1 cellular context compared by ENCODE assay signal in genomic region chr2:219597552-219598307, GRCh38.
A peak's percentile ranks its signal among the peaks of the same experiment; 100 is the strongest.
TF ChIP-seq lines count a peak whose summit lies in the region.

Gene STK11IP, plus strand, starts transcription at chr2:219597857. Its CDS starts 263 bp downstream, at chr2:219598120.

TF ChIP-seq in K562, 482 proteins besides CTCF, POLR2A, EP300 and RAD21 (continued from another document and continues in another):
- TF ChIP-seq ZNF639 (CRISPR knock-in tag; conservative IDR thresholded peaks at IDR 0.05 in 1 of 2, IDR thresholded peaks at IDR 0.05 in 1 of 2) (peak in 1 of 2 experiments; percentile 47; a peak in 1 of 4 replicates), CBFA2T3 (IDR thresholded peaks at IDR 0.05) (no peak), MECOM (CRISPR knock-in tag; IDR thresholded peaks at IDR 0.05) (no peak), POLR2AphosphoS5 (IDR thresholded peaks at IDR 0.05; ENCODE audit: control insufficient read depth, insufficient read depth, low read depth, low read length) (peak; percentile 83), GABPA (tag; conservative IDR thresholded peaks at IDR 0.05; ENCODE audit: low read depth) (peak; percentile 97), KLF13 (tag; IDR thresholded peaks at IDR 0.05; ENCODE audit: borderline replicate concordance, low read depth) (peak; percentile 77), ATF1 (CRISPR knock-in tag; IDR thresholded peaks at IDR 0.05) (no peak), ATF1 (tag; IDR thresholded peaks at IDR 0.05) (peak; percentile 93), SMAD1 (IDR thresholded peaks at IDR 0.05; ENCODE audit: low read depth, low read length, partially characterized antibody) (peak; percentile 50), C11orf30 (IDR thresholded peaks at IDR 0.05; ENCODE audit: low read depth) (peak; percentile 93), BRCA1 (IDR thresholded peaks at IDR 0.05) (no peak), BRCA1 (CRISPR knock-in tag; IDR thresholded peaks at IDR 0.05) (no peak), TAF9B (IDR thresholded peaks at IDR 0.05; ENCODE audit: partially characterized antibody) (peak; percentile 72), HMGN3 (IDR thresholded peaks at IDR 0.05; ENCODE audit: borderline replicate concordance, extremely low read depth, insufficient read length, low read depth, low read length) (peak; percentile 59), ELF1 (tag; IDR thresholded peaks at IDR 0.05) (peak; percentile 98), PREB (CRISPR knock-in tag; IDR thresholded peaks at IDR 0.05) (no peak), JUND (IDR thresholded peaks at IDR 0.05; ENCODE audit: borderline replicate concordance, low read depth, low read length) (no peak), JUND (tag; IDR thresholded peaks at IDR 0.05; ENCODE audit: borderline replicate concordance, low read depth, low read length) (peak; percentile 12; the same call in 2 of the 3 replicates), PURB (CRISPR knock-in tag; IDR thresholded peaks at IDR 0.05; ENCODE audit: low read depth) (no peak), THRAP3 (IDR thresholded peaks at IDR 0.05; ENCODE audit: borderline replicate concordance) (no peak), ZBTB5 (IDR thresholded peaks at IDR 0.05) (no peak), ELF4 (CRISPR knock-in tag; IDR thresholded peaks at IDR 0.05) (0 out of 2 replicates have a peak, but pooled peaks have one; percentile 15), ILF3 (IDR thresholded peaks at IDR 0.05; ENCODE audit: borderline replicate concordance) (no peak), ZNF12 (CRISPR knock-in tag; IDR thresholded peaks at IDR 0.05) (peak; percentile 76; the same call in 1 of the 2 replicates), SPI1 (IDR thresholded peaks at IDR 0.05; ENCODE audit: borderline replicate concordance, low read depth, low read length) (peak; percentile 96), E2F6 (IDR thresholded peaks at IDR 0.05; ENCODE audit: borderline replicate concordance in 1 of 2, extremely low read depth in 1 of 2, insufficient read depth in 1 of 2, insufficient read length in 1 of 2, low read depth in 1 of 2, low read length in 1 of 2, poor library complexity in 1 of 2, severe bottlenecking in 1 of 2) (peak in 1 of 2 experiments; percentile 14), PKNOX1 (IDR thresholded peaks at IDR 0.05) (peak; percentile 91), SMAD4 (CRISPR knock-in tag; conservative IDR thresholded peaks at IDR 0.05) (0 out of 2 replicates have a peak, but pooled peaks have one; percentile 23), ZNF23 (CRISPR knock-in tag; IDR thresholded peaks at IDR 0.05) (no peak), NFRKB (IDR thresholded peaks at IDR 0.05; ENCODE audit: low read depth) (peak; percentile 88), NR2C1 (IDR thresholded peaks at IDR 0.05) (peak; percentile 91), NR2C1 (tag; IDR thresholded peaks at IDR 0.05) (peak; percentile 87), FOXJ2 (tag; IDR thresholded peaks at IDR 0.05) (peak; percentile 91), MEIS2 (IDR thresholded peaks at IDR 0.05; ENCODE audit: partially characterized antibody) (peak; percentile 80), SAP30 (IDR thresholded peaks at IDR 0.05; ENCODE audit: borderline replicate concordance, insufficient read depth, low read depth, low read length, poor library complexity, severe bottlenecking) (peak; percentile 88), EZH2 (IDR thresholded peaks at IDR 0.05; ENCODE audit: borderline replicate concordance, low read depth, low read length) (no peak), ZBTB7A (IDR thresholded peaks at IDR 0.05; ENCODE audit: borderline replicate concordance, control insufficient read depth, low read depth, low read length) (peak; percentile 54; the same call in 1 of the 2 replicates), HMGXB4 (CRISPR knock-in tag; IDR thresholded peaks at IDR 0.05) (no peak), MCM7 (IDR thresholded peaks at IDR 0.05) (no peak), TEAD1 (CRISPR knock-in tag; IDR thresholded peaks at IDR 0.05) (peak in 1 of 2 experiments; percentile 57; a peak in 1 of 4 replicates), ETV1 (tag; conservative IDR thresholded peaks at IDR 0.05; ENCODE audit: low read depth) (peak; percentile 71), USF2 (CRISPR knock-in tag; IDR thresholded peaks at IDR 0.05) (no peak), CXXC5 (CRISPR knock-in tag; IDR thresholded peaks at IDR 0.05) (peak; percentile 53; the same call in 1 of the 2 replicates), PML (IDR thresholded peaks at IDR 0.05; ENCODE audit: low read length) (peak; percentile 43; the same call in 1 of the 2 replicates), MAFG (tag; conservative IDR thresholded peaks at IDR 0.05) (no peak), NRF1 (conservative IDR thresholded peaks at IDR 0.05 in 1 of 2, IDR thresholded peaks at IDR 0.05 in 1 of 2) (peak; percentile 85 to 88), MITF (IDR thresholded peaks at IDR 0.05) (0 out of 2 replicates have a peak, but pooled peaks have one; percentile 15), HCFC1 (IDR thresholded peaks at IDR 0.05; ENCODE audit: low read depth, low read length) (peak; percentile 57), SMARCA5 (IDR thresholded peaks at IDR 0.05) (no peak), GABPB1 (CRISPR knock-in tag; IDR thresholded peaks at IDR 0.05) (peak; percentile 94), KDM4B (IDR thresholded peaks at IDR 0.05; ENCODE audit: borderline replicate concordance in 2 of 2, low read depth in 1 of 2) (peak in 1 of 2 experiments; percentile 71; a peak in 1 of 4 replicates), KDM5B (IDR thresholded peaks at IDR 0.05; ENCODE audit: insufficient replicate concordance, low read depth, low read length) (peak; percentile 53), USF1 (CRISPR knock-in tag; IDR thresholded peaks at IDR 0.05) (0 out of 2 replicates have a peak, but pooled peaks have one; percentile 21), SIX5 (IDR thresholded peaks at IDR 0.05; ENCODE audit: borderline replicate concordance in 1 of 2, insufficient read depth in 1 of 2, low read depth in 1 of 2, low read length in 2 of 2) (peak in 1 of 2 experiments; percentile 19; a peak in 1 of 4 replicates), KDM1A (IDR thresholded peaks at IDR 0.05) (no peak), GTF3C2 (IDR thresholded peaks at IDR 0.05; ENCODE audit: borderline replicate concordance, extremely low read depth, insufficient read length) (no peak), SMARCA4 (IDR thresholded peaks at IDR 0.05) (no peak), CREM (IDR thresholded peaks at IDR 0.05; ENCODE audit: low read depth) (peak; percentile 83), PCBP1 (IDR thresholded peaks at IDR 0.05; ENCODE audit: low read depth, low read length, poor library complexity, severe bottlenecking) (peak; percentile 49), ATF7 (IDR thresholded peaks at IDR 0.05) (peak; percentile 72)
